In genomic region chr4:104818579-104818978, GRCh38 we compare ENCODE assay signal across 19 cellular contexts.
DNase-seq lines count a peak whose midpoint lies in the region; ATAC-seq lines count a peak whose summit lies in the region.
"Had no signal": no experiment of that assay in that cellular context is flagged by ENCODE, and none has a peak within 500 bp of the region (broad histone marks: within the 10 kb centered on the region; RNA-seq: fewer than 3 reads in every experiment).

No MANE protein-coding gene starts in this region.

- H3K9me3 ChIP-seq in MG63: no peaks in the 10 kb centered on the region

- no peak for DNase-seq in NCI-H69 (lab: John Stamatoyannopoulos, UW)
- no peak for DNase-seq in MG63
- DNase-seq in T1000 (lab: John Stamatoyannopoulos, UW): no peak
- DNase-seq in D341Med (ENCODE audit: low spot score): no peak
- DNase-seq: activated CD4-positive, alpha-beta memory T cell treated with anti-CD3 and anti-CD28 coated beads, Interleukin-2, amount 10 ng/mL, durations not matched to agents 7 days and 5 days; activated gamma-delta T cell; activated T-cell treated with anti-CD3 and anti-CD28 coated beads for 4 hours; DMS79; MV-4-11; naive thymus-derived CD4-positive, alpha-beta T cell; NCI-H774; retina; trophoblast cell had no signal

- H3K4me3 ChIP-seq in MG63: no peak overlapping the region
- H3K4me3 ChIP-seq: K562 had no signal

- peak; percentile 60 for ATAC-seq in GM18499 (IDR thresholded peaks at IDR 0.05; ENCODE audit: insufficient read depth, unreplicated experiment)
- peak; percentile 51 for ATAC-seq in GM19351 (IDR thresholded peaks at IDR 0.05; ENCODE audit: unreplicated experiment)
- ATAC-seq in GM21619 (IDR thresholded peaks at IDR 0.05; ENCODE audit: unreplicated experiment): peak; percentile 74
- ATAC-seq in HG03280 (IDR thresholded peaks at IDR 0.05; ENCODE audit: unreplicated experiment): peak; percentile 61
- ATAC-seq: K562; left lobe of liver; naive thymus-derived CD4-positive, alpha-beta T cell had no signal

- H3K27me3 ChIP-seq in MG63: no peaks in the 10 kb centered on the region

- no peaks in the 10 kb centered on the region for H3K36me3 ChIP-seq in MG63
